In the genomic region with DNA sequence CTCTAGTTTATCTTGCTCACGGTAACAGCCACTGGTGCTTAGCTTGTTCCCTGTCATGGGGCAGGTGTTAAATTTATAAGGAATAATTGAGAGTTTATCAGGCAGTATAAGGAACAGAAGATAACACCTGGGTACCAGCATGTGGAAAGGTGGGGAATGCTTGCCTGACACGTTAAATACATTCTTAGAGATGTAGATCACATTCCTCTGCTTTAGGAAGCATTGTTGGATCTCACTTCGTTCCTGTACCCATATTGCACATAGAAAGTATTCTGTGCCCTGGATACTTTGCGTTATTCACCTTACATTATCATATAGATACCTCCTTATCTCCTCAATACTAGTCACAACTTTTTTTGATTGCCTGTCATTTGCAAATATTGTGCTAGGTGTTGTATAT, we compare ENCODE assay signal across 8 cellular contexts.
"Had no signal": no experiment of that assay in that cellular context is flagged by ENCODE, and none has a peak within 500 bp of the region (broad histone marks: within the 10 kb centered on the region; RNA-seq: fewer than 3 reads in every experiment).

No MANE protein-coding gene starts in this region.

- DNase-seq: IMR-90, KBM-7, KG1 had no signal

- H3K4me3 ChIP-seq: K562 had no signal

- H3K4me2 ChIP-seq: KMS-11 had no signal

- FAIRE-seq: HepG2, HTR-8/SVneo, K562 had no signal

- H3K27ac ChIP-seq: HL-60, KMS-11 had no signal

- ATAC-seq: HepG2, K562 had no signal

- H3K9ac ChIP-seq: KMS-11 had no signal
